18 cellular contexts compared by ENCODE assay signal in the genomic region with DNA sequence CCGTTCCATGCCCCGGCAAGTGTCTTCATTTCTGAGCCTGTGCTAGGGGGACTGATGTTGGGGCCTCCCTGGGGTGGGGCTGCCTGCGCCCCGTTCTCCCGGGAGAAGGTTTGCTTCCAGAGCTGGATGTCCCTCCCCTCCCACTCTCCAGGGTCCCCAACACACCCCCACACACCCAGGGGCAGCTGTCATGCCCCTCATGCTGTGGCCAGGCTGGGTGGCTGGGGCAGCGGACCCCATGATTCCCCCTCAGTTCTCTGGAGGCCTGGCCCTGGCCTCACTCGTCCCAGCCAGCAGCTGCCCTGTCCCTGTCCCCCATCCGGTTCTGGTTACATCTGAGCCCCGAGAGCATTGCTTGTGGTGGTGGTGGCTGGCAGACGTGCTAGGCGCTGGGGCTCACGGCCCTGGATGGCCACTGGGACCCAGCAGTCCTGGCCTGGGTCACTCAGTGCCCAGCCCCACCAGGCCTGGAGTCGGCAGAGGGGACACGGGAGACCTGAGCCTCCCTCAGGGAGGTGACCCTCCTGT.
DNase-seq lines count a peak whose midpoint lies in the region; ATAC-seq, FAIRE-seq and TF ChIP-seq lines count a peak whose summit lies in the region.
"Had no signal": no experiment of that assay in that cellular context is flagged by ENCODE, and none has a peak within 500 bp of the region (broad histone marks: within the 10 kb centered on the region; RNA-seq: fewer than 3 reads in every experiment).

No MANE protein-coding gene starts in this region.

- H2AFZ ChIP-seq in GM12878 (ENCODE audit: control insufficient read depth, low read depth, low read length) = no peak overlapping the region
- H2AFZ ChIP-seq in mesenchymal stem cell (ENCODE audit: low read depth, low read length) = no peak overlapping the region

- H3K27me3 Mint-ChIP-seq in stimulated activated memory B cell treated with anti-CD40 and anti-IgM and Interleukin-4, amounts not matched to agents 10 μg/mL and 1 μg/mL and 100 μg/mL, for 72 hours = no peaks in the 10 kb centered on the region
- H3K27me3 Mint-ChIP-seq: activated CD4-positive, alpha-beta memory T cell treated with anti-CD3 and anti-CD28 coated beads for 36 hours; activated naive CD4-positive, alpha-beta T cell treated with anti-CD3 and anti-CD28 coated beads, Interleukin-2, amount 50 U/mL, for 24 hours; T-helper 17 cell had no signal

- CTCF ChIA-PET in GM12878 (lab: Yijun Ruan, JAX) = interaction anchor here (0.8 to 1.3 kb wide), 4 partner anchors 9 to 185 kb away, joined by 3 to 4 read pairs (median 4); no protein-coding TSS in a partner anchor

- no peak overlapping the region for H3K9ac ChIP-seq in GM12878 (ENCODE audit: control insufficient read depth, insufficient read depth, low read length)
- H3K9ac ChIP-seq in mesenchymal stem cell (ENCODE audit: low read length) = no peak overlapping the region

- TF ChIP-seq EP300 in GM12878 (IDR thresholded peaks at IDR 0.05; ENCODE audit: borderline replicate concordance in 1 of 2, control insufficient read depth in 1 of 2, low read depth in 2 of 2, low read length in 2 of 2) = no peak

- no peak overlapping the region for H3K18ac ChIP-seq in mesenchymal stem cell (ENCODE audit: low read depth in 1 of 2, low read length in 2 of 2)

- POLR2A ChIA-PET in GM12878 (lab: Charles Lee) = no interaction called here

- RAD21 ChIA-PET in GM12878 (lab: Charles Lee; ENCODE audit: unreplicated experiment) = no interaction called here

- peaks cover 2% of the 10 kb centered on the region for H3K79me1 ChIP-seq in mesenchymal stem cell (replicated peaks; ENCODE audit: low read length, poor library complexity, severe bottlenecking)

- H3K36me3 ChIP-seq in left ventricle myocardium inferior = peaks cover 37% of the 10 kb centered on the region
- H3K36me3 ChIP-seq in GM12878 (ENCODE audit: control insufficient read depth in 2 of 2, insufficient read depth in 2 of 2, low read length in 1 of 2) = no peaks in the 10 kb centered on the region
- H3K36me3 ChIP-seq in mesenchymal stem cell (ENCODE audit: control insufficient read depth in 1 of 2, insufficient read depth in 2 of 2, low read depth in 1 of 2, low read length in 2 of 2) = peaks cover 26 to 55% of the 10 kb centered on the region in 2 experiments
- H3K36me3 ChIP-seq: thoracic aorta had no signal

- peak; percentile 9 for ATAC-seq in Right ventricle myocardium superior (ENCODE audit: poor library complexity)
- ATAC-seq in GM12878 = peak; percentile 43
- ATAC-seq in stimulated activated memory B cell treated with anti-CD40 and anti-IgM and Interleukin-4, amounts not matched to agents 10 μg/mL and 1 μg/mL and 100 μg/mL, for 72 hours = no peak
- no peak for ATAC-seq in GM21825 (IDR thresholded peaks at IDR 0.05; ENCODE audit: unreplicated experiment)

- FAIRE-seq in GM12878 (lab: Jason Lieb, UNC) = no peak
- FAIRE-seq: D721Med, H1 had no signal

- no peak overlapping the region for H2BK5ac ChIP-seq in mesenchymal stem cell (ENCODE audit: low read depth, low read length, poor library complexity, severe bottlenecking)

- BruUV-seq in GM12878 (replicated peaks; lab: Mats Ljungman, UMichigan) = no TSS peak

- H2BK15ac ChIP-seq in mesenchymal stem cell (ENCODE audit: low read depth, poor library complexity, severe bottlenecking) = no peak overlapping the region

- no peaks in the 10 kb centered on the region for H3K4me1 Mint-ChIP-seq in stimulated activated memory B cell treated with anti-CD40 and anti-IgM and Interleukin-4, amounts not matched to agents 10 μg/mL and 1 μg/mL and 100 μg/mL, for 72 hours
- H3K4me1 Mint-ChIP-seq: activated naive CD4-positive, alpha-beta T cell treated with anti-CD3 and anti-CD28 coated beads, Interleukin-2, amount 50 U/mL, for 24 hours; T-helper 17 cell had no signal

- H3K9me3 Mint-ChIP-seq in stimulated activated memory B cell treated with anti-CD40 and anti-IgM and Interleukin-4, amounts not matched to agents 10 μg/mL and 1 μg/mL and 100 μg/mL, for 72 hours = peaks cover 3% of the 10 kb centered on the region
- H3K9me3 Mint-ChIP-seq: activated naive CD4-positive, alpha-beta T cell treated with anti-CD3 and anti-CD28 coated beads, Interleukin-2, amount 50 U/mL, for 24 hours had no signal

- H3K14ac ChIP-seq in mesenchymal stem cell (ENCODE audit: low read length in 2 of 2) = no peak overlapping the region

- TF ChIP-seq POLR2A in GM12878 (IDR thresholded peaks at IDR 0.05; ENCODE audit: low read depth, low read length) = peak; percentile 73

- H3K4me3 ChIP-seq in left ventricle myocardium inferior (no peak overlapping the region), GM12878 (no peak overlapping the region), mesenchymal stem cell (ENCODE audit: insufficient read depth in 1 of 2, low read depth in 1 of 2, low read length in 2 of 2) (no peak overlapping the region)
- H3K4me3 ChIP-seq: thoracic aorta had no signal

- 56% methylated on average over 11 of the region's 14 CpGs for WGBS in GM12878 (ENCODE audit: insufficient coverage, insufficient replicate concordance, low lambda C conversion rate, missing lambda C conversion rate)
- WGBS in mesenchymal stem cell = 94% methylated on average over 14 of the region's 14 CpGs

- H3K27ac Mint-ChIP-seq in stimulated activated memory B cell treated with anti-CD40 and anti-IgM and Interleukin-4, amounts not matched to agents 10 μg/mL and 1 μg/mL and 100 μg/mL, for 72 hours = peak overlapping the region; percentile 46
- H3K27ac Mint-ChIP-seq: activated CD4-positive, alpha-beta memory T cell treated with anti-CD3 and anti-CD28 coated beads for 36 hours; activated naive CD4-positive, alpha-beta T cell treated with anti-CD3 and anti-CD28 coated beads, Interleukin-2, amount 50 U/mL, for 24 hours; T-helper 17 cell had no signal

- no peaks in the 10 kb centered on the region for H3K79me2 ChIP-seq in GM12878 (ENCODE audit: control insufficient read depth, insufficient read depth, low read length)

- no peak overlapping the region for H2BK12ac ChIP-seq in mesenchymal stem cell (ENCODE audit: low read length in 2 of 2)

- no peaks in the 10 kb centered on the region for H3K4me1 ChIP-seq in left ventricle myocardium inferior
- no peaks in the 10 kb centered on the region for H3K4me1 ChIP-seq in GM12878 (ENCODE audit: control insufficient read depth, insufficient read depth, low read length)
- no peaks in the 10 kb centered on the region for H3K4me1 ChIP-seq in mesenchymal stem cell (ENCODE audit: control insufficient read depth, insufficient read depth, low read depth, low read length)

- H3K36me3 Mint-ChIP-seq in stimulated activated memory B cell treated with anti-CD40 and anti-IgM and Interleukin-4, amounts not matched to agents 10 μg/mL and 1 μg/mL and 100 μg/mL, for 72 hours = peaks cover 26% of the 10 kb centered on the region
- H3K36me3 Mint-ChIP-seq: activated CD4-positive, alpha-beta memory T cell treated with anti-CD3 and anti-CD28 coated beads for 36 hours had no signal

- no peak for TF ChIP-seq CTCF in left ventricle myocardium inferior (IDR thresholded peaks at IDR 0.05; ENCODE audit: borderline replicate concordance)
- no peak for TF ChIP-seq CTCF in GM12878 (IDR thresholded peaks at IDR 0.05 in 2 of 3, conservative IDR thresholded peaks at IDR 0.05 in 1 of 3; ENCODE audit: control insufficient read depth in 2 of 3, extremely low read depth in 1 of 3, insufficient read depth in 1 of 3, low read depth in 3 of 3, low read length in 3 of 3)

- no peak overlapping the region for H3K4me3 Mint-ChIP-seq in stimulated activated memory B cell treated with anti-CD40 and anti-IgM and Interleukin-4, amounts not matched to agents 10 μg/mL and 1 μg/mL and 100 μg/mL, for 72 hours
- H3K4me3 Mint-ChIP-seq: activated CD4-positive, alpha-beta memory T cell treated with anti-CD3 and anti-CD28 coated beads for 36 hours; activated naive CD4-positive, alpha-beta T cell treated with anti-CD3 and anti-CD28 coated beads, Interleukin-2, amount 50 U/mL, for 24 hours; T-helper 17 cell had no signal

- no peak overlapping the region for H3K4ac ChIP-seq in mesenchymal stem cell (ENCODE audit: low read depth in 1 of 2, low read length in 2 of 2)

- H3K27me3 ChIP-seq in left ventricle myocardium inferior (ENCODE audit: low read depth) (no peaks in the 10 kb centered on the region), GM12878 (replicated peaks in 1 of 2; ENCODE audit: control insufficient read depth in 2 of 2, insufficient read depth in 2 of 2, low read length in 1 of 2) (no peaks in the 10 kb centered on the region), mesenchymal stem cell (ENCODE audit: control insufficient read depth in 1 of 2, insufficient read depth in 1 of 2, low read length in 2 of 2) (no peaks in the 10 kb centered on the region)

- no peaks in the 10 kb centered on the region for H4K20me1 ChIP-seq in GM12878 (ENCODE audit: control insufficient read depth, insufficient read depth)

- H3K4me2 ChIP-seq in GM12878 (ENCODE audit: control insufficient read depth, insufficient read depth) (no peak overlapping the region), mesenchymal stem cell (ENCODE audit: low read length, poor library complexity, severe bottlenecking) (no peak overlapping the region)

- no peak overlapping the region for H4K8ac ChIP-seq in mesenchymal stem cell (ENCODE audit: low read length)

- intact Hi-C loops in Right ventricle myocardium superior (cut with DNase I) (no loop called here), left ventricle myocardium inferior (cut with micrococcal nuclease) (no loop called here), GM12878 (cut with micrococcal nuclease; ENCODE audit: unreplicated experiment) (loop anchor here (2.0 kb wide), 1 partner anchor 105 kb away; no protein-coding TSS in a partner anchor)

- DNase-seq in Right ventricle myocardium superior (peak; percentile 18), left ventricle myocardium inferior (no peak), GM12878 (ENCODE audit: low read depth, low spot score) (no peak), mesenchymal stem cell (no peak), middle frontal gyrus (ENCODE audit: extremely low spot score, low spot score) (no peak), DMS 273 treated with DMSO at 0.1 percent for 48 hours (lab: John Stamatoyannopoulos, UW) (no peak)
- DNase-seq: NCI-H187 treated with DMSO at 0.1 percent for 48 hours, NCI-H226, SIG-M5 had no signal

- no peak overlapping the region for H3K27ac ChIP-seq in left ventricle myocardium inferior (replicated peaks)
- H3K27ac ChIP-seq in GM12878 (ENCODE audit: control insufficient read depth, insufficient read depth) = no peak overlapping the region
- no peak overlapping the region for H3K27ac ChIP-seq in mesenchymal stem cell (ENCODE audit: low read length, poor library complexity, severe bottlenecking)
- H3K27ac ChIP-seq: thoracic aorta, WERI-Rb-1 had no signal

- no peak overlapping the region for H3K23ac ChIP-seq in mesenchymal stem cell (ENCODE audit: low read length in 2 of 2)

- H3K9me3 ChIP-seq in left ventricle myocardium inferior (replicated peaks) (peaks cover 13% of the 10 kb centered on the region), GM12878 (replicated peaks; ENCODE audit: control insufficient read depth, insufficient read depth, low read length) (no peaks in the 10 kb centered on the region; the same call in 2 of the 3 replicates), mesenchymal stem cell (ENCODE audit: control insufficient read depth, low read length) (peaks cover 5% of the 10 kb centered on the region)

- H2AK5ac ChIP-seq in mesenchymal stem cell (ENCODE audit: low read length, severe bottlenecking) = no peak overlapping the region

- SMC1A ChIA-PET in GM12878 (lab: Charles Lee; ENCODE audit: uncharacterized antibody, unreplicated experiment) = interaction anchor here (0.6 kb wide), 1 partner anchor 417 kb away, joined by 3 read pairs; no protein-coding TSS in a partner anchor

- in situ Hi-C loops in GM12878 (cut with MboI) = no loop called here

- TF ChIP-seq RAD21 in GM12878 (IDR thresholded peaks at IDR 0.05; ENCODE audit: insufficient read depth, low read depth, low read length) = no peak

- H4K91ac ChIP-seq in mesenchymal stem cell (ENCODE audit: low read length) = peak overlapping the region; percentile 54

- H2BK120ac ChIP-seq in mesenchymal stem cell (ENCODE audit: low read depth, low read length) = no peak overlapping the region

Comparison
In these comparisons a context has a peak if more than half of its experiments do, and no peak if none do; other contexts are left out.
1. ATAC-seq: peak in Right ventricle myocardium superior (single experiment) and GM12878 (single experiment); none in stimulated activated memory B cell treated with anti-CD40 and anti-IgM and Interleukin-4, amounts not matched to agents 10 μg/mL and 1 μg/mL and 100 μg/mL, for 72 hours (single experiment) and GM21825 (single experiment).